1 cellular context compared by ENCODE assay signal in the genomic region with DNA sequence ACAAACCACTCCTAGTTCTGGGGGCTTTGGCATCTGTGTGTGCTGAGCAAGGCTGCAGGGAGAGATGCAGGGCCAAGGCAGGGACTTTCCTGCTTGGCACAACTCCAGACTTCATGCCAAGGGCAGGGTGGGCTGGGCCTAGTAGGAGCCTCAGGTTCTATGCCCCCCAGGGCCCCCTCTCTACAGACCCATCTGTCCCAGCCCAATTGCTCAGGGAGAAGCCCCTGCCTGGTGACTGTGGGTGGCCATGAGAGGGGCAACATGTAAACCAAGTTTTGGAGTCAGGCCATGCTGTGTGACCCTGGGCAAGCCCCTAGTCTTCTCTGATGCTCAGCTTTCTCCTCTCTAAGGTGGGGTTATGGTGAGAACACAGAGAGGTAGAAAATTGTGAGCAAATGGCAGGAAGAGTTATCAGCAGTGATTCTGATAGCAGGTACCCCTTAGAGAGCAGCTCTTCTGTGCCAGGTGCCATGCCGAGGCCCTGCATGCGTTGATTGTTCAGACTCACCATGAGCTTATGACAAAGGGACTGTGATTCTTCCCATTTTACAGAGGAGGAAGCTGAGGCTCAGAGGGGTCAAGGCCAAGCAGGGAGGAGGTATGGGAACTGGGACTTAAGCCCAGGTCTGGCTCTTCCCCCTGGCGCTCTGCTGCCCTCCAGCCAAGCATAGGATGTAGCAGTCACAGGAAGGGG.
TF ChIP-seq lines count a peak whose summit lies in the region.

No MANE protein-coding gene starts in this region.

TF ChIP-seq in IMR-90, 13 proteins besides CTCF, POLR2A, EP300 and RAD21:
- TF ChIP-seq, protein P1, sequence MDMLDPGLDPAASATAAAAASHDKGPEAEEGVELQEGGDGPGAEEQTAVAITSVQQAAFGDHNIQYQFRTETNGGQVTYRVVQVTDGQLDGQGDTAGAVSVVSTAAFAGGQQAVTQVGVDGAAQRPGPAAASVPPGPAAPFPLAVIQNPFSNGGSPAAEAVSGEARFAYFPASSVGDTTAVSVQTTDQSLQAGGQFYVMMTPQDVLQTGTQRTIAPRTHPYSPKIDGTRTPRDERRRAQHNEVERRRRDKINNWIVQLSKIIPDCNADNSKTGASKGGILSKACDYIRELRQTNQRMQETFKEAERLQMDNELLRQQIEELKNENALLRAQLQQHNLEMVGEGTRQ (IDR thresholded peaks at IDR 0.05; ENCODE audit: low read depth, low read length), result no peak
- TF ChIP-seq CHD1 (IDR thresholded peaks at IDR 0.05; ENCODE audit: low read depth, low read length), result no peak
- TF ChIP-seq NFE2L2 (IDR thresholded peaks at IDR 0.05; ENCODE audit: low read depth, low read length), result no peak
- no peak for TF ChIP-seq ELK1 (IDR thresholded peaks at IDR 0.05; ENCODE audit: borderline replicate concordance, low read depth, low read length)
- TF ChIP-seq SMC3 (IDR thresholded peaks at IDR 0.05; ENCODE audit: low read depth, low read length), result no peak
- no peak for TF ChIP-seq FOS (IDR thresholded peaks at IDR 0.05; ENCODE audit: low read depth, low read length)
- no peak for TF ChIP-seq MXI1 (IDR thresholded peaks at IDR 0.05; ENCODE audit: borderline replicate concordance, low read depth, low read length)
- no peak for TF ChIP-seq BHLHE40 (IDR thresholded peaks at IDR 0.05; ENCODE audit: low read depth, low read length)
- no peak for TF ChIP-seq CEBPB (IDR thresholded peaks at IDR 0.05; ENCODE audit: low read depth, low read length)
- no peak for TF ChIP-seq MAFK (IDR thresholded peaks at IDR 0.05; ENCODE audit: low read depth, low read length)
- TF ChIP-seq RCOR1 (IDR thresholded peaks at IDR 0.05; ENCODE audit: insufficient replicate concordance, low read length), result no peak
- TF ChIP-seq RFX5 (IDR thresholded peaks at IDR 0.05; ENCODE audit: low read depth, low read length), result no peak
- no peak for TF ChIP-seq MAZ (IDR thresholded peaks at IDR 0.05; ENCODE audit: borderline replicate concordance, low read depth, low read length)
